18 cellular contexts compared by ENCODE assay signal in genomic region chr18:48022021-48022420, GRCh38.
"Had no signal": no experiment of that assay in that cellular context is flagged by ENCODE, and none has a peak within 500 bp of the region (broad histone marks: within the 10 kb centered on the region; RNA-seq: fewer than 3 reads in every experiment).

No MANE protein-coding gene starts in this region.

- H3K36me3 ChIP-seq: gastrocnemius medialis, tibial artery, uterus, WERI-Rb-1 had no signal

- H3K9me3 ChIP-seq: gastrocnemius medialis, tibial artery, uterus had no signal

- H3K4me3 Mint-ChIP-seq: activated naive CD4-positive, alpha-beta T cell treated with anti-CD3 and anti-CD28 coated beads, Interleukin-2, amount 10 ng/mL, durations not matched to agents 7 days and 5 days; activated T-cell treated with anti-CD3 and anti-CD28 coated beads, Interleukin-2, amount 50 U/mL, for 4 hours; memory B cell; natural killer cell treated with Interleukin-12 subunit alpha and Interleukin-12 subunit beta and Interleukin-15 and Interleukin-18, amount 100 ng/mL, for 72 hours; stimulated activated naive CD8-positive, alpha-beta T cell treated with anti-CD3 and anti-CD28 coated beads, Interleukin-15, Interleukin-2, amounts not matched to agents 100 ng/mL and 50 ng/mL, for 24 hours; T-cell had no signal

- H3K27ac Mint-ChIP-seq: activated naive CD4-positive, alpha-beta T cell treated with anti-CD3 and anti-CD28 coated beads, Interleukin-2, amount 10 ng/mL, durations not matched to agents 7 days and 5 days; activated T-helper 2 cell treated with anti-CD3 and anti-CD28 coated beads, Interferon-gamma antibody, Interleukin-2, Interleukin-4, amounts not matched to agents 10 μg/mL and 5 μg/mL and 100 μg/mL, durations not matched to agents 14 hours and 24 hours and 36 hours; memory B cell; natural killer cell treated with Interleukin-12 subunit alpha and Interleukin-12 subunit beta and Interleukin-15 and Interleukin-18, amount 100 ng/mL, for 72 hours; stimulated activated naive CD8-positive, alpha-beta T cell treated with anti-CD3 and anti-CD28 coated beads, Interleukin-15, Interleukin-2, amounts not matched to agents 100 ng/mL and 50 ng/mL, for 24 hours; T-cell had no signal

- H3K9ac ChIP-seq: parathyroid adenoma had no signal

- H3K36me3 Mint-ChIP-seq: activated naive CD4-positive, alpha-beta T cell treated with anti-CD3 and anti-CD28 coated beads, Interleukin-2, amount 10 ng/mL, durations not matched to agents 7 days and 5 days; brain; memory B cell; natural killer cell treated with Interleukin-12 subunit alpha and Interleukin-12 subunit beta and Interleukin-15 and Interleukin-18, amount 100 ng/mL, for 72 hours; T-cell had no signal

- H2AFZ ChIP-seq: parathyroid adenoma had no signal

- H3K4me3 ChIP-seq: gastrocnemius medialis, skin epidermis, tibial artery, uterus had no signal

- H3K27ac ChIP-seq: gastrocnemius medialis, parathyroid adenoma, tibial artery, uterus, WERI-Rb-1 had no signal

- H3K79me2 ChIP-seq: parathyroid adenoma had no signal

- FAIRE-seq: TTC549 had no signal

- H3K4me1 ChIP-seq: uterus had no signal

- DNase-seq: activated CD4-positive, alpha-beta T cell treated with anti-CD3 and anti-CD28 coated beads for 1 hour; activated naive CD4-positive, alpha-beta T cell treated with anti-CD3 and anti-CD28 coated beads, Interleukin-2, amount 10 ng/mL, durations not matched to agents 7 days and 5 days; activated T-cell treated with anti-CD3 and anti-CD28 coated beads, Interleukin-2, amount 50 U/mL, for 4 hours; effector memory CD4-positive, alpha-beta T cell; gastrocnemius medialis; stimulated activated CD4-positive, alpha-beta T cell treated with anti-CD3 and anti-CD28 coated beads, Interleukin-1b, Interleukin-23, amount 100 ng/mL, for 48 hours; uterus had no signal

- H3K4me1 Mint-ChIP-seq: activated naive CD4-positive, alpha-beta T cell treated with anti-CD3 and anti-CD28 coated beads, Interleukin-2, amount 10 ng/mL, durations not matched to agents 7 days and 5 days; T-cell had no signal

- H3K27me3 ChIP-seq: gastrocnemius medialis, uterus had no signal

- H3K9me3 Mint-ChIP-seq: activated naive CD4-positive, alpha-beta T cell treated with anti-CD3 and anti-CD28 coated beads, Interleukin-2, amount 10 ng/mL, durations not matched to agents 7 days and 5 days; activated T-cell treated with anti-CD3 and anti-CD28 coated beads, Interleukin-2, amount 50 U/mL, for 4 hours; activated T-helper 2 cell treated with anti-CD3 and anti-CD28 coated beads, Interferon-gamma antibody, Interleukin-2, Interleukin-4, amounts not matched to agents 10 μg/mL and 5 μg/mL and 100 μg/mL, durations not matched to agents 14 hours and 24 hours and 36 hours; memory B cell; natural killer cell treated with Interleukin-12 subunit alpha and Interleukin-12 subunit beta and Interleukin-15 and Interleukin-18, amount 100 ng/mL, for 72 hours; stimulated activated naive CD8-positive, alpha-beta T cell treated with anti-CD3 and anti-CD28 coated beads, Interleukin-15, Interleukin-2, amounts not matched to agents 100 ng/mL and 50 ng/mL, for 24 hours; T-cell had no signal
